ENCODE assay signal across 10 cellular contexts in the genomic region with DNA sequence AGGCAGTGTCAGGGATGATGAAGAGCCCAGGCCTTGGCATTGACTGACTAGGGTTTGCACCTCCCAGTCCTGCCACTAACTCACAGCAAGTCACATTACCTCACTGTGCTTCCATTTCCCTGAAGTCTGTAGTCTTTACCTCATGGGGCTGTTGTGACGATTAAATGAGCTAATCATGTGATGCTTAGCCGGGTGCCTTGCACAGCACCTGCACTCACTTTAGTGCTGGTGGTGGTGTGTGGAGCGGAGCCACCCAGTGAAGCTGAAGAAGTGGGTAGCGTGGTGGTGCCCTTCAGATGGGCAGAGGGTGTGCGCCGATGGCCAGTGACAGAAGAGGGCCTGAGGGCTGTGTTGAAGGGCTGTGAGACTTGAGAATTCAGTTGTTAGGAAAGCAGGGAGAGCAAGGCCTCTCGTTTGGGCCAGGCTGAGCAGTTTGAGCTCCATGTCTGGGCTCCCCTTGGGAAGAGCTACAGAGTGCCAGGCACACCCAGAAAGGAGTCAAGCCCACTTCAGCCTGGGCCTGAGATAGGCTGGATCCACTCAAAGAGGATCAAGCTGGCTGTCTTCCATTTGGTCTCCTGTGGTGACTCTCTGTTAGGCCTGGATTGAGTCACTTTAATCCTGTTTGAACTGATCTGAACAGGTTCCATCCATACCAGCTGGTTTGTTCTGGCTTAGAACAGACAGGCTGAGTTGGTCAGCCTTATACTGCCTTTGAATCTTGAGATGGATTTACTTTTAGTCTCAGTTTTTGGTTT. TPM values are rescaled to one million over a fixed set of nuclear protein-coding genes. Genes with fewer than 3 reads are reported as not detected.
DNase-seq lines count a peak whose midpoint lies in the region; ATAC-seq and TF ChIP-seq lines count a peak whose summit lies in the region.
"Had no signal": no experiment of that assay in that cellular context is flagged by ENCODE, and none has a peak within 500 bp of the region (broad histone marks: within the 10 kb centered on the region; RNA-seq: fewer than 3 reads in every experiment).

No MANE protein-coding gene starts in this region.

- H3K36me3 ChIP-seq in BJ (ENCODE audit: control insufficient read depth, insufficient read depth, low read length) (no peaks in the 10 kb centered on the region), muscle layer of duodenum (ENCODE audit: control insufficient read depth in 1 of 2, insufficient read depth in 2 of 2, low read length in 2 of 2) (no peaks in the 10 kb centered on the region)

- DNase-seq in BJ (ENCODE audit: low read depth) (peak; percentile 22), NCI-H345 (lab: John Stamatoyannopoulos, UW) (peak; percentile 85), coronary artery (ENCODE audit: low spot score) (no peak), HuH-7 (ENCODE audit: low spot score) (no peak), NCI-H2227 (lab: John Stamatoyannopoulos, UW; ENCODE audit: unreplicated experiment) (no peak)
- no peak for DNase-seq in stimulated activated CD4-positive, alpha-beta T cell treated with anti-CD3 and anti-CD28 coated beads, Interleukin-2, amount 100 ng/mL, for 48 hours
- DNase-seq: CD4-positive, alpha-beta T cell; immature natural killer cell had no signal

- CTCF ChIA-PET in BJ (lab: Yijun Ruan, JAX), result interaction anchor here (0.7 to 15.7 kb wide), 5 partner anchors 8 to 242 kb away, joined by 3 to 208 read pairs (median 3); no protein-coding TSS in a partner anchor

- TF ChIP-seq CTCF in BJ (IDR thresholded peaks at IDR 0.05; ENCODE audit: insufficient read depth, low read depth, low read length) (no peak), coronary artery (IDR thresholded peaks at IDR 0.05) (no peak)

- H3K27me3 ChIP-seq in BJ (ENCODE audit: control insufficient read depth, insufficient read depth, low read length) (no peaks in the 10 kb centered on the region; the same call in 1 of the 2 replicates), muscle layer of duodenum (ENCODE audit: low read depth, low read length) (no peaks in the 10 kb centered on the region)

- ATAC-seq in GM21619 (IDR thresholded peaks at IDR 0.05; ENCODE audit: unreplicated experiment), result no peak

- H3K4me3 ChIP-seq in BJ (ENCODE audit: low read depth, low read length) (no peak overlapping the region), coronary artery (no peak overlapping the region), muscle layer of duodenum (ENCODE audit: low read depth in 1 of 2, low read length in 2 of 2) (peak overlapping the region in 1 of 2 donors; percentile 20)

- H3K4me1 ChIP-seq in muscle layer of duodenum (ENCODE audit: control insufficient read depth in 1 of 2, insufficient read depth in 2 of 2, low read length in 2 of 2), result peaks cover 14 to 18% of the 10 kb centered on the region in 2 donors

- no peaks in the 10 kb centered on the region for H3K9me3 ChIP-seq in muscle layer of duodenum (ENCODE audit: control insufficient read depth in 1 of 2, low read length in 2 of 2)

- H3K27ac ChIP-seq in coronary artery (peak overlapping the region; percentile 27 to 71), muscle layer of duodenum (ENCODE audit: low read length) (peak overlapping the region; percentile 47)

- POLR2A ChIA-PET in BJ (lab: Charles Lee), result no interaction called here

RNA-seq across cellular contexts. Expression of gene RALGPS1, which starts 42.5 kb away (rescaled TPM):
- 1.6 and 1.7 TPM in 2 replicates for polyA plus RNA-seq in BJ (2011; rRNA removed)
- polyA minus RNA-seq in BJ (2011; rRNA and poly(A)+ RNA removed), result 2.9 and 3.6 TPM in 2 replicates

Comparison
In these comparisons a context has a peak if more than half of its experiments do, and no peak if none do; other contexts are left out.
1. DNase-seq: peak in BJ (single experiment) and NCI-H345 (single experiment); none in coronary artery (single experiment), stimulated activated CD4-positive, alpha-beta T cell treated with anti-CD3 and anti-CD28 coated beads, Interleukin-2, amount 100 ng/mL, for 48 hours (0 of 2), HuH-7 (single experiment) and NCI-H2227 (single experiment).